Comparison of ENCODE assay signal across 8 cellular contexts in the genomic region with DNA sequence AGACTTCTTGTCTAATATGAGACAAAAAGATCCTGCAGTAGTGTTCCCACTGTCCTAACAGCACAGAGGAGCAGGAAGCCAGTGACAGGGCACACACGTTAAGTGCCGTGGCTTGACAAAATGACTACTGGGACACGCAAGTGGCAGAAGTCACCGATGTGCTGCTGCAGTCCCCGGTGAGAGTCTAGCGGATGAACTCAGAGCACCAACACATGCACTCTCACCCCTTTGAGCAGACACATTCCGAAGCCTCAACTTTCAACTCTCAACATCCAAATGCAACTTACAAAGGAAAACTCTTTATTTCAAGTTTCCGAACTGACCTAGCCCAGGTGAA. TPM values are rescaled to one million over a fixed set of nuclear protein-coding genes. Genes with fewer than 3 reads are reported as not detected.
DNase-seq lines count a peak whose midpoint lies in the region; ATAC-seq, FAIRE-seq and TF ChIP-seq lines count a peak whose summit lies in the region.

No MANE protein-coding gene starts in this region.

- H4K20me1 ChIP-seq in BLaER1 = no peaks in the 10 kb centered on the region
- no peaks in the 10 kb centered on the region for H4K20me1 ChIP-seq in HepG2 (ENCODE audit: insufficient read depth, low read length)

- peaks cover 33% of the 10 kb centered on the region for H3K27me3 ChIP-seq in BLaER1
- peaks cover 4 to 29% of the 10 kb centered on the region in 2 experiments; a peak in 4 of 5 replicates for H3K27me3 ChIP-seq in HepG2 (ENCODE audit: control insufficient read depth in 1 of 2, insufficient read depth in 2 of 2, low read length in 2 of 2)

- ATAC-seq in HepG2 = peak; percentile 65
- ATAC-seq in HG03521 (IDR thresholded peaks at IDR 0.05; ENCODE audit: unreplicated experiment) = no peak

- POLR2A ChIA-PET in HepG2 (lab: Yijun Ruan, JAX) = no interaction called here

- H3K9me3 ChIP-seq in BLaER1 (peaks cover 19% of the 10 kb centered on the region), HepG2 (ENCODE audit: low read length) (no peaks in the 10 kb centered on the region)

- H3K4me1 ChIP-seq in BLaER1 (peaks cover 10% of the 10 kb centered on the region), HepG2 (ENCODE audit: insufficient read depth, low read length) (no peaks in the 10 kb centered on the region)

- no peak for TF ChIP-seq RAD21 in HepG2 (CRISPR knock-in tag; IDR thresholded peaks at IDR 0.05)

- no peak overlapping the region for H3K9ac ChIP-seq in BLaER1
- no peak overlapping the region for H3K9ac ChIP-seq in HepG2 (ENCODE audit: insufficient read depth, low read depth, low read length)

- no peak for TF ChIP-seq CTCF in HepG2 (CRISPR knock-in tag; IDR thresholded peaks at IDR 0.05)

- no peak for TF ChIP-seq POLR2A in HepG2 (IDR thresholded peaks at IDR 0.05; ENCODE audit: insufficient read depth in 1 of 2, low read depth in 2 of 2, low read length in 2 of 2)

- no peak overlapping the region for H2AFZ ChIP-seq in HepG2 (ENCODE audit: low read length)

- peak; percentile 12 for DNase-seq in HuH-7.5 (ENCODE audit: low spot score)
- peak in 1 of 61 donors; percentile 27 for DNase-seq in caudate nucleus (lab: John Stamatoyannopoulos, UW)
- DNase-seq in HepG2 (ENCODE audit: low spot score) = no peak
- no peak for DNase-seq in NAMALWA (ENCODE audit: low spot score)
- DNase-seq in stimulated activated naive CD4-positive, alpha-beta T cell (lab: John Stamatoyannopoulos, UW) = no peak

- in situ Hi-C loops in HepG2 (cut with HindIII; ENCODE audit: extremely low pct_ligation_motif_present, low pct_unique_long_range_greater_than_20kb) = no loop called here

- 24% methylated on average over 8 of the region's 8 CpGs for WGBS in HepG2 (ENCODE audit: low lambda C conversion rate)

- CTCF ChIA-PET in HepG2 (lab: Yijun Ruan, JAX; ENCODE audit: low intra/inter-chr PET ratio, low total read pairs) = no interaction called here

- H3K79me2 ChIP-seq in HepG2 (ENCODE audit: insufficient read depth, low read length) = no peaks in the 10 kb centered on the region

- H3K4me2 ChIP-seq in BLaER1 = peak overlapping the region; percentile 68
- peak overlapping the region; percentile 34 for H3K4me2 ChIP-seq in HepG2 (ENCODE audit: low read depth, low read length)

- FAIRE-seq in HepG2 (lab: Jason Lieb, UNC) = no peak

- H3K27ac ChIP-seq in BLaER1 (no peak overlapping the region), caudate nucleus (ENCODE audit: low read depth, low read length) (peak overlapping the region; percentile 55), HepG2 (ENCODE audit: extremely low read length, insufficient read depth, low read length) (no peak overlapping the region), temporal lobe (ENCODE audit: low read depth, low read length) (peak overlapping the region; percentile 37)

- intact Hi-C loops in HepG2 (cut with micrococcal nuclease; ENCODE audit: unreplicated experiment) = no loop called here

- TF ChIP-seq EP300 in HepG2 (IDR thresholded peaks at IDR 0.05; ENCODE audit: low read depth in 2 of 2, low read length in 2 of 2) (no peak), HepG2 (CRISPR knock-in tag; IDR thresholded peaks at IDR 0.05; ENCODE audit: borderline replicate concordance) (no peak)

- no TSS peak for BruUV-seq in HepG2 (replicated peaks; lab: Mats Ljungman, UMichigan)

- H3K4me3 ChIP-seq in BLaER1 (peak overlapping the region; percentile 38), HepG2 (replicated peaks in 1 of 3; ENCODE audit: insufficient read depth in 1 of 3, low read depth in 2 of 3, low read length in 3 of 3) (peak overlapping the region in 1 of 3 experiments; percentile 38; a peak in 1 of 6 replicates)

- H3K36me3 ChIP-seq in BLaER1 = no peaks in the 10 kb centered on the region
- H3K36me3 ChIP-seq in HepG2 (replicated peaks in 1 of 2; ENCODE audit: control insufficient read depth in 1 of 2, insufficient read depth in 2 of 2, low read length in 2 of 2) = no peaks in the 10 kb centered on the region

TF ChIP-seq in HepG2, 621 proteins besides CTCF, POLR2A, EP300 and RAD21:
- no peak for TF ChIP-seq CEBPZ (IDR thresholded peaks at IDR 0.05; ENCODE audit: low read length)
- no peak for TF ChIP-seq ZNF557 (CRISPR knock-in tag; IDR thresholded peaks at IDR 0.05)
- no peak for TF ChIP-seq ZNF20 (CRISPR knock-in tag; IDR thresholded peaks at IDR 0.05)
- no peak for TF ChIP-seq ZNF337 (CRISPR knock-in tag; IDR thresholded peaks at IDR 0.05; ENCODE audit: borderline replicate concordance, low read depth)
- no peak for TF ChIP-seq KDM4B (CRISPR knock-in tag; IDR thresholded peaks at IDR 0.05)
- no peak for TF ChIP-seq ZNF253 (CRISPR knock-in tag; IDR thresholded peaks at IDR 0.05; ENCODE audit: borderline replicate concordance)
- no peak for TF ChIP-seq ZNF124 (CRISPR knock-in tag; IDR thresholded peaks at IDR 0.05)
- no peak for TF ChIP-seq PHB2 (IDR thresholded peaks at IDR 0.05; ENCODE audit: partially characterized antibody)
- TF ChIP-seq PHF20 (CRISPR knock-in tag; IDR thresholded peaks at IDR 0.05) = no peak
- no peak for TF ChIP-seq ZNF775 (CRISPR knock-in tag; IDR thresholded peaks at IDR 0.05; ENCODE audit: borderline replicate concordance)
- TF ChIP-seq, protein P1, sequence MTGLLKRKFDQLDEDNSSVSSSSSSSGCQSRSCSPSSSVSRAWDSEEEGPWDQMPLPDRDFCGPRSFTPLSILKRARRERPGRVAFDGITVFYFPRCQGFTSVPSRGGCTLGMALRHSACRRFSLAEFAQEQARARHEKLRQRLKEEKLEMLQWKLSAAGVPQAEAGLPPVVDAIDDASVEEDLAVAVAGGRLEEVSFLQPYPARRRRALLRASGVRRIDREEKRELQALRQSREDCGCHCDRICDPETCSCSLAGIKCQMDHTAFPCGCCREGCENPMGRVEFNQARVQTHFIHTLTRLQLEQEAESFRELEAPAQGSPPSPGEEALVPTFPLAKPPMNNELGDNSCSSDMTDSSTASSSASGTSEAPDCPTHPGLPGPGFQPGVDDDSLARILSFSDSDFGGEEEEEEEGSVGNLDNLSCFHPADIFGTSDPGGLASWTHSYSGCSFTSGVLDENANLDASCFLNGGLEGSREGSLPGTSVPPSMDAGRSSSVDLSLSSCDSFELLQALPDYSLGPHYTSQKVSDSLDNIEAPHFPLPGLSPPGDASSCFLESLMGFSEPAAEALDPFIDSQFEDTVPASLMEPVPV (CRISPR knock-in tag; IDR thresholded peaks at IDR 0.05) = no peak
TF ChIP-seq in HepG2: peak in this region for 0.

RNA-seq across cellular contexts. Expression of gene LAMA4, which starts 0.9 kb away (rescaled TPM):
- total RNA-seq in HepG2 (2016; rRNA removed; fragmentation: Illumina TruSeq; extraction: Trizol) (not detected in 2 replicates), temporal lobe (19.7 TPM)
- not detected in 2 replicates for total RNA-seq in HepG2 (2016; cell fraction: cytosol; rRNA removed; fragmentation: Illumina TruSeq; extraction: Trizol; ENCODE audit: low read depth)
- total RNA-seq in HepG2 (2016; cell fraction: insoluble cytoplasmic fraction; rRNA removed; fragmentation: Illumina TruSeq; extraction: Trizol) = not detected in 2 replicates
- total RNA-seq in HepG2 (2016; cell fraction: membrane; rRNA removed; fragmentation: Illumina TruSeq; extraction: Trizol) = not detected in 2 replicates
- not detected in 2 replicates for total RNA-seq in HepG2 (2016; cell fraction: nucleus; rRNA removed; fragmentation: Illumina TruSeq; extraction: Trizol)
- polyA plus RNA-seq in HepG2 (2011; rRNA removed) = not detected in 2 replicates
- polyA plus RNA-seq in HepG2 (2011; cell fraction: cytosol; rRNA removed) = not detected in 2 replicates
- polyA plus RNA-seq in HepG2 (2011; cell fraction: nucleus; rRNA removed) = not detected in 2 replicates
- 0.05 TPM in 1 of 2 replicates, not detected in the other for polyA plus RNA-seq in HepG2 (2012)
- polyA plus RNA-seq in HepG2 (2016; cell fraction: cytosol; fragmentation: Illumina TruSeq; extraction: Trizol; ENCODE audit: low read depth) = not detected in 2 replicates
- polyA plus RNA-seq in HepG2 (2016; cell fraction: insoluble cytoplasmic fraction; fragmentation: Illumina TruSeq; extraction: Trizol; ENCODE audit: low read depth) = not detected in 2 replicates
- polyA plus RNA-seq in HepG2 (2016; cell fraction: membrane; fragmentation: Illumina TruSeq; extraction: Trizol; ENCODE audit: low read depth) = not detected in 2 replicates
- polyA plus RNA-seq in HepG2 (2016; cell fraction: nucleus; fragmentation: Illumina TruSeq; extraction: Trizol; ENCODE audit: insufficient read depth, low read depth) = not detected in 2 replicates
- 0.30 TPM in 1 of 2 replicates, not detected in the other for polyA minus RNA-seq in HepG2 (2011; rRNA and poly(A)+ RNA removed; ENCODE audit: low replicate concordance)
- not detected in 2 replicates for polyA minus RNA-seq in HepG2 (2011; cell fraction: cytosol; rRNA and poly(A)+ RNA removed)
- not detected in 2 replicates for polyA minus RNA-seq in HepG2 (2011; cell fraction: nucleus; rRNA and poly(A)+ RNA removed)

Comparison
In these comparisons a context has a peak if more than half of its experiments do, and no peak if none do; other contexts are left out.
1. H3K27ac ChIP-seq: peak in caudate nucleus (single experiment) and temporal lobe (single experiment); none in BLaER1 (single experiment) and HepG2 (single experiment).
2. RNA of gene LAMA4, which starts 0.9 kb away (total RNA-seq): 19.7 TPM in temporal lobe (single experiment); not detected in HepG2; every median in the first group is over 10 times any median in the second.